ENCODE assay signal across 8 cellular contexts in the genomic region with DNA sequence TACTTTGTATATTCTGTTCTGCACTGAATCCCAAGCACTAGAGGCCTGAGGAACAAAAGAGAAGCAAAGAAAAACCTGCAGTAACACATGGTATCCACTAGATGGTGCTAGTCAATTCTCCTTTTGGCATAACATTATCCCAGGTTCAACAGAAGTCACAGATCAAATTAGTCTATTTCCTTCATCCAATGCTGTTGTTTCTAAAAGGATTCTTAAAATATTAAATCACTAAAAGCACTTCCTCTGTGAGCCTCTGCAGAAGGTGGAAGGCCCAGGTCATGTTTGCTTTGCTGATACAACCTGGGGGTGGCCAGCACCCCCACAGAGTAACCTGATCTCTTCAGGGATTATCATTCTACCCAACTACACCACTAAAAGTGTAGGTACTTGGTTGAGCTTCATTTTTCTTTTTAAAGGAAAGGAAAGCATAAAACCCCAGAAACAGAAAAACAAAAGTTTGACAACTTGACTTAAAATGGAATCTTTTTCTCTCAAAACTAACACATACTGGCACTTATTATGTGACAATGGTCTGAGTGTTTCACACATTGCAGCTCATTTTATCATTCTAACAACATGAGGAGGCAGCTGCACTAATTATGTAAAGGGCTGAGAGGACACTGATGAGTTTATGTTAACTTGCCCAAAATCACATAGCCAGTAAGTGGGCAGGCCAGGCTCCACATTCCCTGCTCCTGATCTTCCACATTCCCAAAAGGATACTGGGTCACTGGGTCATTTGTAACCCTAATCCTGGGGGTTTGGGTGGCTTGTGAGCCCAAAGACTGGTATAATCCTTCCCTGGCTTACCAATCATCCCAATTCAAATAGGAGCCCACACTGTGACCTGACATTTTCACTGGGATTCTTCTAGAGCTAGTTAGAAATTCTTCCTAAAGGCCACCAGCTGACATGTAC.
DNase-seq lines count a peak whose midpoint lies in the region; ATAC-seq and TF ChIP-seq lines count a peak whose summit lies in the region.

No MANE protein-coding gene starts in this region.

- H3K4me2 ChIP-seq in smooth muscle cell: no peak overlapping the region

- H3K79me2 ChIP-seq in smooth muscle cell (ENCODE audit: low read depth): peaks cover 5% of the 10 kb centered on the region

- peak; percentile 71 to 84 for TF ChIP-seq CTCF in brain (conservative IDR thresholded peaks at IDR 0.05)
- TF ChIP-seq CTCF in smooth muscle cell (IDR thresholded peaks at IDR 0.05; ENCODE audit: borderline replicate concordance, insufficient read depth, poor library complexity, severe bottlenecking): peak; percentile 87

- peak; percentile 28 for DNase-seq in NCI-H1436 (lab: John Stamatoyannopoulos, UW)
- DNase-seq in NCI-H1436 treated with DMSO at 0.1 percent for 48 hours (lab: John Stamatoyannopoulos, UW): no peak
- peak; percentile 11 to 45 for DNase-seq in NCI-H446 (lab: John Stamatoyannopoulos, UW)
- DNase-seq in smooth muscle cell (lab: John Stamatoyannopoulos, UW; ENCODE audit: unreplicated experiment): no peak

- H3K9me3 ChIP-seq in iPS-20b (ENCODE audit: insufficient read depth, low read depth, low read length): no peaks in the 10 kb centered on the region
- H3K9me3 ChIP-seq in smooth muscle cell (replicated peaks; ENCODE audit: low read depth): no peaks in the 10 kb centered on the region

- no peak overlapping the region for H2AFZ ChIP-seq in smooth muscle cell (ENCODE audit: low read depth)

- no peak overlapping the region; the same call in 1 of the 2 replicates for H3K9ac ChIP-seq in iPS-20b (ENCODE audit: low read depth, low read length)
- no peak overlapping the region for H3K9ac ChIP-seq in smooth muscle cell (ENCODE audit: low read depth)

- H4K20me1 ChIP-seq in smooth muscle cell (ENCODE audit: low read depth): peaks cover 42% of the 10 kb centered on the region

- H3K4me1 ChIP-seq in iPS-20b (ENCODE audit: insufficient read depth, low read length): peaks cover 28% of the 10 kb centered on the region
- peaks cover 8% of the 10 kb centered on the region for H3K4me1 ChIP-seq in smooth muscle cell (ENCODE audit: low read depth)

- no peak overlapping the region for H3K4me3 ChIP-seq in iPS-20b (ENCODE audit: low read length)
- H3K4me3 ChIP-seq in smooth muscle cell: no peak overlapping the region

- peaks cover 74% of the 10 kb centered on the region for H3K36me3 ChIP-seq in iPS-20b (ENCODE audit: insufficient read depth, low read depth, low read length)
- peaks cover 23% of the 10 kb centered on the region for H3K36me3 ChIP-seq in smooth muscle cell (ENCODE audit: low read depth)

- H3F3A ChIP-seq in smooth muscle cell (ENCODE audit: low read depth): peaks cover 5% of the 10 kb centered on the region

- peaks cover 61% of the 10 kb centered on the region for H3K36me3 Mint-ChIP-seq in brain

- H3K9me3 Mint-ChIP-seq in brain: no peaks in the 10 kb centered on the region

- peak overlapping the region; percentile 49 to 82 (median 73) for H3K27ac Mint-ChIP-seq in brain

- H3K27me3 ChIP-seq in iPS-20b (ENCODE audit: insufficient read depth, low read length) (no peaks in the 10 kb centered on the region), smooth muscle cell (ENCODE audit: low read depth) (no peaks in the 10 kb centered on the region)

- H3K27me3 Mint-ChIP-seq in brain: no peaks in the 10 kb centered on the region

- ATAC-seq in HG02610 (IDR thresholded peaks at IDR 0.05; ENCODE audit: unreplicated experiment) (peak; percentile 35), HG02852 (IDR thresholded peaks at IDR 0.05; ENCODE audit: unreplicated experiment) (no peak)

- peaks cover 23% of the 10 kb centered on the region for H3K4me1 Mint-ChIP-seq in brain

- no peak overlapping the region for H3K4me3 Mint-ChIP-seq in brain

- H3K27ac ChIP-seq in iPS-20b (ENCODE audit: low read length) (peak overlapping the region; percentile 31), smooth muscle cell (ENCODE audit: low read depth) (no peak overlapping the region)

Comparison
In these comparisons a context has a peak if more than half of its experiments do, and no peak if none do; other contexts are left out.
1. DNase-seq: peak in NCI-H1436 (single experiment) and NCI-H446 (2 of 2); none in NCI-H1436 treated with DMSO at 0.1 percent for 48 hours (single experiment) and smooth muscle cell (single experiment).